ENCODE assay signal across 10 cellular contexts in genomic region chr14:87830443-87831096, GRCh38.
"Had no signal": no experiment of that assay in that cellular context is flagged by ENCODE, and none has a peak within 500 bp of the region (broad histone marks: within the 10 kb centered on the region; RNA-seq: fewer than 3 reads in every experiment).

No MANE protein-coding gene starts in this region.

- H3K4me1 ChIP-seq: ascending aorta, pancreas had no signal

- H3K9me3 ChIP-seq: ascending aorta, pancreas had no signal

- H3K36me3 ChIP-seq: ascending aorta, pancreas had no signal

- H3K27me3 ChIP-seq: ascending aorta, hepatocyte, pancreas had no signal

- H2AFZ ChIP-seq: hepatocyte had no signal

- H3K4me3 ChIP-seq: ascending aorta, hepatocyte, pancreas had no signal

- DNase-seq: activated CD4-positive, alpha-beta T cell treated with anti-CD3 and anti-CD28 coated beads, Interleukin-2, amount 50 U/mL, for 1 hour; activated naive CD4-positive, alpha-beta T cell treated with Interleukin-2 at 50 U/mL for 16 hours; dermis blood vessel endothelial cell; erythroblast; immature natural killer cell; naive B cell; pancreas; stimulated activated CD4-positive, alpha-beta T cell treated with anti-CD3 and anti-CD28 coated beads, Interleukin-1b, Interleukin-23, amount 100 ng/mL, for 48 hours had no signal

- H3K79me2 ChIP-seq: hepatocyte had no signal

- H3K27ac ChIP-seq: ascending aorta, hepatocyte, pancreas had no signal

- H3K4me2 ChIP-seq: hepatocyte had no signal
